ENCODE assay signal across 7 cellular contexts in genomic region chr17:55296171-55296695, GRCh38.
"Had no signal": no experiment of that assay in that cellular context is flagged by ENCODE, and none has a peak within 500 bp of the region (broad histone marks: within the 10 kb centered on the region; RNA-seq: fewer than 3 reads in every experiment).

No MANE protein-coding gene starts in this region.

- H3K27ac ChIP-seq: cardiac muscle cell, hepatocyte had no signal

- H3K27me3 ChIP-seq: cardiac muscle cell, dorsolateral prefrontal cortex, hepatocyte, right atrium auricular region had no signal

- H3K4me1 ChIP-seq: prostate gland had no signal

- H3K36me3 ChIP-seq: cardiac muscle cell, prostate gland had no signal

- H2AFZ ChIP-seq: hepatocyte had no signal

- H3K4me2 ChIP-seq: hepatocyte had no signal

- H3K9me3 ChIP-seq: prostate gland, right atrium auricular region had no signal

- H3K4me3 ChIP-seq: cardiac muscle cell, dorsolateral prefrontal cortex, hepatocyte, lung, prostate gland, right atrium auricular region, skin epidermis had no signal

- H3K79me2 ChIP-seq: hepatocyte had no signal
